1 cellular context compared by ENCODE assay signal in genomic region chr20:36608388-36608728, GRCh38.
TF ChIP-seq lines count a peak whose summit lies in the region.

No MANE protein-coding gene starts in this region.

TF ChIP-seq in HepG2, 621 proteins besides CTCF, POLR2A, EP300 and RAD21:
- peak; percentile 48 for TF ChIP-seq MAFF (IDR thresholded peaks at IDR 0.05; ENCODE audit: low read depth, low read length)
- peak; percentile 73 for TF ChIP-seq ZNF770 (CRISPR knock-in tag; IDR thresholded peaks at IDR 0.05)
- TF ChIP-seq MAFK (conservative IDR thresholded peaks at IDR 0.05 in 1 of 2, IDR thresholded peaks at IDR 0.05 in 1 of 2; ENCODE audit: low read length in 2 of 2) = peak; percentile 49 to 74
- peak; percentile 57 for TF ChIP-seq NFE2L2 (IDR thresholded peaks at IDR 0.05; ENCODE audit: low read length)
- TF ChIP-seq ZXDC (CRISPR knock-in tag; IDR thresholded peaks at IDR 0.05) = 0 out of 2 replicates have a peak, but pooled peaks have one; percentile 28
- peak; percentile 2; the same call in 1 of the 2 replicates for TF ChIP-seq ZNF414 (CRISPR knock-in tag; IDR thresholded peaks at IDR 0.05)
- peak; percentile 13 for TF ChIP-seq ASH2L (IDR thresholded peaks at IDR 0.05; ENCODE audit: insufficient read length, low read depth, low read length)
- TF ChIP-seq ZSCAN31 (CRISPR knock-in tag; IDR thresholded peaks at IDR 0.05; ENCODE audit: low read depth) = 0 out of 2 replicates have a peak, but pooled peaks have one; percentile 6
- TF ChIP-seq ELF4 (CRISPR knock-in tag; IDR thresholded peaks at IDR 0.05; ENCODE audit: borderline replicate concordance) = 0 out of 2 replicates have a peak, but pooled peaks have one; percentile 5
- TF ChIP-seq YY1 (IDR thresholded peaks at IDR 0.05; ENCODE audit: insufficient read depth, insufficient replicate concordance, low read depth, low read length) = peak; percentile 1
- peak; percentile 15 for TF ChIP-seq RBM22 (optimal IDR thresholded peaks at IDR 0.05; ENCODE audit: low read length)
